Comparison of ENCODE assay signal across 8 cellular contexts in genomic region chr18:75247041-75247551, GRCh38. TPM values are rescaled to one million over a fixed set of nuclear protein-coding genes. Genes with fewer than 3 reads are reported as not detected.
DNase-seq lines count a peak whose midpoint lies in the region; ATAC-seq and TF ChIP-seq lines count a peak whose summit lies in the region.

No MANE protein-coding gene starts in this region.

- POLR2A ChIA-PET in activated CD8-positive, alpha-beta T cell treated with anti-CD3 and anti-CD28 coated beads, Interleukin-2, amount 10 ng/mL, durations not matched to agents 7 days and 5 days (lab: Charles Lee), result interaction anchor here (0.6 to 1.8 kb wide), 5 partner anchors 31 to 1207 kb away, joined by 3 to 18 read pairs (median 7); partner anchors contain the start of gene TSHZ1

- peaks cover 49% of the 10 kb centered on the region for H3K4me1 Mint-ChIP-seq in activated CD8-positive, alpha-beta T cell treated with anti-CD3 and anti-CD28 coated beads, Interleukin-2, amount 10 ng/mL, durations not matched to agents 7 days and 5 days (ENCODE audit: low read depth)
- peaks cover 66% of the 10 kb centered on the region for H3K4me1 Mint-ChIP-seq in stimulated activated effector memory CD8-positive, alpha-beta T cell treated with anti-CD3 and anti-CD28 coated beads, Interleukin-12 subunit alpha, Interleukin-12 subunit beta, amount 100 ng/mL, for 72 hours
- H3K4me1 Mint-ChIP-seq in progenitor cell of endocrine pancreas (ENCODE audit: low read depth), result peaks cover 32% of the 10 kb centered on the region

- peak; percentile 51 for ATAC-seq in activated CD8-positive, alpha-beta T cell treated with anti-CD3 and anti-CD28 coated beads, Interleukin-2, amount 10 ng/mL, durations not matched to agents 7 days and 5 days
- ATAC-seq in Right ventricle myocardium superior (ENCODE audit: poor library complexity) (peak; percentile 12), GM19035 (IDR thresholded peaks at IDR 0.05; ENCODE audit: unreplicated experiment) (no peak)
- peak; percentile 18 for ATAC-seq in stimulated activated effector memory CD8-positive, alpha-beta T cell treated with anti-CD3 and anti-CD28 coated beads, Interleukin-12 subunit alpha, Interleukin-12 subunit beta, amount 100 ng/mL, for 72 hours

- H3K4me3 Mint-ChIP-seq in activated CD8-positive, alpha-beta T cell treated with anti-CD3 and anti-CD28 coated beads, Interleukin-2, amount 10 ng/mL, durations not matched to agents 7 days and 5 days, result peak overlapping the region; percentile 83
- H3K4me3 Mint-ChIP-seq in stimulated activated effector memory CD8-positive, alpha-beta T cell treated with anti-CD3 and anti-CD28 coated beads, Interleukin-12 subunit alpha, Interleukin-12 subunit beta, amount 100 ng/mL, for 72 hours, result peak overlapping the region; percentile 71
- H3K4me3 Mint-ChIP-seq in progenitor cell of endocrine pancreas (ENCODE audit: low read depth), result no peak overlapping the region

- H3K36me3 Mint-ChIP-seq in activated CD8-positive, alpha-beta T cell treated with anti-CD3 and anti-CD28 coated beads, Interleukin-2, amount 10 ng/mL, durations not matched to agents 7 days and 5 days (ENCODE audit: low read depth), result peaks cover 3% of the 10 kb centered on the region
- no peaks in the 10 kb centered on the region for H3K36me3 Mint-ChIP-seq in stimulated activated effector memory CD8-positive, alpha-beta T cell treated with anti-CD3 and anti-CD28 coated beads, Interleukin-12 subunit alpha, Interleukin-12 subunit beta, amount 100 ng/mL, for 72 hours
- no peaks in the 10 kb centered on the region for H3K36me3 Mint-ChIP-seq in progenitor cell of endocrine pancreas (ENCODE audit: insufficient read depth)

- intact Hi-C loops in Right ventricle myocardium superior (cut with DNase I), result no loop called here

- DNase-seq in HCEC 1CT (peak; percentile 18), Right ventricle myocardium superior (peak; percentile 41), progenitor cell of endocrine pancreas (ENCODE audit: low spot score, unreplicated experiment) (no peak), NCI-H2029 (lab: John Stamatoyannopoulos, UW) (no peak), activated gamma-delta T cell (lab: John Stamatoyannopoulos, UW) (no peak)
- DNase-seq in activated CD8-positive, alpha-beta T cell treated with anti-CD3 and anti-CD28 coated beads, Interleukin-2, amount 10 ng/mL, durations not matched to agents 7 days and 5 days, result peak; percentile 41
- no peak for DNase-seq in stimulated activated effector memory CD8-positive, alpha-beta T cell treated with anti-CD3 and anti-CD28 coated beads, Interleukin-12 subunit alpha, Interleukin-12 subunit beta, amount 100 ng/mL, for 72 hours (ENCODE audit: low spot score in 2 of 2)

- H3K27ac Mint-ChIP-seq in activated CD8-positive, alpha-beta T cell treated with anti-CD3 and anti-CD28 coated beads, Interleukin-2, amount 10 ng/mL, durations not matched to agents 7 days and 5 days, result peak overlapping the region; percentile 92
- H3K27ac Mint-ChIP-seq in stimulated activated effector memory CD8-positive, alpha-beta T cell treated with anti-CD3 and anti-CD28 coated beads, Interleukin-12 subunit alpha, Interleukin-12 subunit beta, amount 100 ng/mL, for 72 hours, result peak overlapping the region; percentile 90
- H3K27ac Mint-ChIP-seq in progenitor cell of endocrine pancreas, result no peak overlapping the region

- no peak for TF ChIP-seq CTCF in progenitor cell of endocrine pancreas (IDR thresholded peaks at IDR 0.05; ENCODE audit: unreplicated experiment)

- CTCF ChIA-PET in activated CD8-positive, alpha-beta T cell treated with anti-CD3 and anti-CD28 coated beads, Interleukin-2, amount 10 ng/mL, durations not matched to agents 7 days and 5 days (lab: Charles Lee), result interaction anchor here (1.0 to 1.2 kb wide), 3 partner anchors 12 to 648 kb away, joined by 3 to 4 read pairs (median 3); no protein-coding TSS in a partner anchor

- H3K27me3 Mint-ChIP-seq in activated CD8-positive, alpha-beta T cell treated with anti-CD3 and anti-CD28 coated beads, Interleukin-2, amount 10 ng/mL, durations not matched to agents 7 days and 5 days (ENCODE audit: low read depth), result no peaks in the 10 kb centered on the region
- H3K27me3 Mint-ChIP-seq in progenitor cell of endocrine pancreas, result no peaks in the 10 kb centered on the region

- no peaks in the 10 kb centered on the region for H3K9me3 Mint-ChIP-seq in activated CD8-positive, alpha-beta T cell treated with anti-CD3 and anti-CD28 coated beads, Interleukin-2, amount 10 ng/mL, durations not matched to agents 7 days and 5 days (ENCODE audit: insufficient read depth)
- no peaks in the 10 kb centered on the region for H3K9me3 Mint-ChIP-seq in stimulated activated effector memory CD8-positive, alpha-beta T cell treated with anti-CD3 and anti-CD28 coated beads, Interleukin-12 subunit alpha, Interleukin-12 subunit beta, amount 100 ng/mL, for 72 hours
- no peaks in the 10 kb centered on the region for H3K9me3 Mint-ChIP-seq in progenitor cell of endocrine pancreas (ENCODE audit: low read depth)

RNA-seq across cellular contexts. Expression of gene TSHZ1, which starts 36.5 kb away (rescaled TPM):
- 10 to 100 TPM; 16.7 to 16.8 TPM for total RNA-seq in activated CD8-positive, alpha-beta T cell treated with anti-CD3 and anti-CD28 coated beads, Interleukin-2, amount 10 ng/mL, durations not matched to agents 7 days and 5 days
- total RNA-seq in Right ventricle myocardium superior, result 24.0 TPM
- 16.9 and 17.1 TPM in 2 replicates for total RNA-seq in progenitor cell of endocrine pancreas

RNA-seq across cellular contexts. Expression of gene PTGR3, which starts 38.2 kb away (rescaled TPM):
- total RNA-seq in activated CD8-positive, alpha-beta T cell treated with anti-CD3 and anti-CD28 coated beads, Interleukin-2, amount 10 ng/mL, durations not matched to agents 7 days and 5 days, result 10 to 100 TPM; 21.8 to 21.9 TPM
- total RNA-seq in Right ventricle myocardium superior, result 81.5 TPM
- total RNA-seq in progenitor cell of endocrine pancreas, result 35.2 and 36.8 TPM in 2 replicates

Comparison
In these comparisons a context has a peak if more than half of its experiments do, and no peak if none do; other contexts are left out.
1. DNase-seq: peak in HCEC 1CT (single experiment), activated CD8-positive, alpha-beta T cell treated with anti-CD3 and anti-CD28 coated beads, Interleukin-2, amount 10 ng/mL, durations not matched to agents 7 days and 5 days (single experiment) and Right ventricle myocardium superior (single experiment); none in stimulated activated effector memory CD8-positive, alpha-beta T cell treated with anti-CD3 and anti-CD28 coated beads, Interleukin-12 subunit alpha, Interleukin-12 subunit beta, amount 100 ng/mL, for 72 hours (0 of 2), progenitor cell of endocrine pancreas (single experiment), NCI-H2029 (single experiment) and activated gamma-delta T cell (single experiment).